ENCODE assay signal across 11 cellular contexts in the genomic region with DNA sequence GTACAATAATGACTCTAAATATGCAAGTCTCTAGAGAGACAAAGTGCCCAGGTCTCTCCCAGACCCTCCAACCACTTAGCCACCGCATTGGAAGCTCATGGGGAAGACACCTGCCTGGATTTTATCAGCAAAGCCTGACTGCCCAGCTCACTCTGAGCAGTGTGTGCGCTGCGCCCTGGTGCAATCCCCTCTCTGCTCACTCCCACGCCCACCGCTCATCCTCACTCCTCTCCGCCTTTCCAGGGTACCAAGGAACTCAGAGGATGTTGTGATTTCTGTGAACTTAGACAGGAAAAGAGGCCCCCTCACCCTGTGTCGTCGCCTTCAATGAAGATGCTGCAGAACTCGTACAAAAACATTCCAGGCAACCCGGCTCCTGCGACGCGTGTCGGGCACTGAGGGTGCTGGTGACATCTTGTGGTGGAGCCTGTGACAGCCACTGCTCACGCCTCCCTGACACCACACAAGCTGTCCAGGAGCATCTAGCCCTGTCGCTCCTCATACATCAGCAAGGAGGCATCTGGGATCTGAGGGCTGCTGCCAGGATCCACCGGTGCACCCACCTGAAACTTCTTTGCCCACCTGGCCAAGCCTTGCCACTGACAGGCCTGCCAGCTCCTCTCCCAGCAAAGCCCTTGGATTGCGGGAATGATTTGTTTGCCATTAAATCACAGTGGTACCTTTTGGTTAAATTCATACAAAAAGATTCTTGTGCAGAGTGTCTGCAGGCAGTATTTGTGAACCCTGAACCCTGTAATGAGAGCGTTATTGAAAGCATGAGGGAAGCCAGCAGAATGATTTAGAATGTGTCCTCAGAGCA.
A peak's percentile ranks its signal among the peaks of the same experiment; 100 is the strongest.
DNase-seq lines count a peak whose midpoint lies in the region; TF ChIP-seq lines count a peak whose summit lies in the region.
"Had no signal": no experiment of that assay in that cellular context is flagged by ENCODE, and none has a peak within 500 bp of the region (broad histone marks: within the 10 kb centered on the region; RNA-seq: fewer than 3 reads in every experiment).

No MANE protein-coding gene starts in this region.

- CTCF ChIA-PET in A673 (lab: Charles Lee), result interaction anchor here (0.5 kb wide), 1 partner anchor 58 kb away, joined by 4 read pairs; no protein-coding TSS in a partner anchor
- CTCF ChIA-PET in OCI-LY7 (lab: Charles Lee; ENCODE audit: unreplicated experiment), result no interaction called here

- no peaks in the 10 kb centered on the region for H3K4me1 Mint-ChIP-seq in activated naive CD8-positive, alpha-beta T cell treated with anti-CD3 and anti-CD28 coated beads for 36 hours
- H3K4me1 Mint-ChIP-seq: IgD-negative memory B cell had no signal

- no peak overlapping the region for H3K4me2 ChIP-seq in OCI-LY7 (ENCODE audit: low read length)

- H3K9me2 ChIP-seq in OCI-LY7 (ENCODE audit: insufficient read depth, low read length), result no peaks in the 10 kb centered on the region

- H3K27ac ChIP-seq in A673 (ENCODE audit: low read depth, low read length, poor library complexity, severe bottlenecking) (no peak overlapping the region), OCI-LY7 (ENCODE audit: low read depth, low read length, poor library complexity, severe bottlenecking) (no peak overlapping the region), esophagus muscularis mucosa (replicated peaks in 1 of 4) (no peak overlapping the region)
- H3K27ac ChIP-seq: gastroesophageal sphincter had no signal

- H4K20me1 ChIP-seq in OCI-LY7 (ENCODE audit: insufficient read depth, low read length), result no peaks in the 10 kb centered on the region

- H3K9me3 ChIP-seq in A673 (ENCODE audit: low read depth, low read length, poor library complexity, severe bottlenecking) (no peaks in the 10 kb centered on the region), OCI-LY7 (ENCODE audit: low read length) (no peaks in the 10 kb centered on the region), esophagus muscularis mucosa (no peaks in the 10 kb centered on the region)
- H3K9me3 ChIP-seq: gastroesophageal sphincter had no signal

- no peak overlapping the region for H3K27ac Mint-ChIP-seq in activated naive CD8-positive, alpha-beta T cell treated with anti-CD3 and anti-CD28 coated beads for 36 hours
- H3K27ac Mint-ChIP-seq: IgD-negative memory B cell had no signal

- peak; percentile 63 for TF ChIP-seq CTCF in A673 (conservative IDR thresholded peaks at IDR 0.05; ENCODE audit: low read depth, low read length)
- TF ChIP-seq CTCF in GM12865 (IDR thresholded peaks at IDR 0.05; ENCODE audit: insufficient read depth, low read depth, low read length, missing control alignments), result peak; percentile 16
- peak; percentile 59 for TF ChIP-seq CTCF in OCI-LY7 (conservative IDR thresholded peaks at IDR 0.05; ENCODE audit: low read length)
- no peak for TF ChIP-seq CTCF in esophagus muscularis mucosa (IDR thresholded peaks at IDR 0.05)

- no peaks in the 10 kb centered on the region for H3K9me3 Mint-ChIP-seq in activated naive CD8-positive, alpha-beta T cell treated with anti-CD3 and anti-CD28 coated beads for 36 hours

- H3K4me3 Mint-ChIP-seq in activated naive CD8-positive, alpha-beta T cell treated with anti-CD3 and anti-CD28 coated beads for 36 hours, result no peak overlapping the region
- H3K4me3 Mint-ChIP-seq: IgD-negative memory B cell had no signal

- no peak for TF ChIP-seq POLR2A in esophagus muscularis mucosa (IDR thresholded peaks at IDR 0.05; ENCODE audit: low read depth)

- 51% methylated on average over 19 of the region's 19 CpGs for whole genome bisulfite sequencing in esophagus muscularis mucosa

- no peaks in the 10 kb centered on the region for H3K79me2 ChIP-seq in OCI-LY7 (ENCODE audit: insufficient read depth, low read depth, low read length)

- no peaks in the 10 kb centered on the region for H3K27me3 ChIP-seq in A673 (replicated peaks; ENCODE audit: insufficient read depth, low read depth, low read length, poor library complexity)
- peaks cover 0 to 6% (median 0%) of the 10 kb centered on the region in 4 donors for H3K27me3 ChIP-seq in esophagus muscularis mucosa
- H3K27me3 ChIP-seq: gastroesophageal sphincter had no signal

- no peak for TF ChIP-seq EP300 in esophagus muscularis mucosa (IDR thresholded peaks at IDR 0.05)

- H3K27me3 Mint-ChIP-seq in activated naive CD8-positive, alpha-beta T cell treated with anti-CD3 and anti-CD28 coated beads for 36 hours, result peaks cover 10% of the 10 kb centered on the region

- H3K4me1 ChIP-seq in A673 (ENCODE audit: insufficient read depth, low read length, poor library complexity, severe bottlenecking), result no peaks in the 10 kb centered on the region
- H3K4me1 ChIP-seq in OCI-LY7 (ENCODE audit: insufficient read depth, low read length, poor library complexity, severe bottlenecking), result peaks cover 10% of the 10 kb centered on the region
- H3K4me1 ChIP-seq in esophagus muscularis mucosa, result no peaks in the 10 kb centered on the region
- H3K4me1 ChIP-seq: gastroesophageal sphincter had no signal

- DNase-seq in A673 (ENCODE audit: low spot score), result peak; percentile 54
- DNase-seq in GM12865 (ENCODE audit: low read depth), result peak; percentile 18
- DNase-seq in OCI-LY7 (ENCODE audit: low spot score), result peak; percentile 8
- peak; percentile 64 for DNase-seq in iPS-NIHi7 (ENCODE audit: extremely low spot score)
- DNase-seq in central memory CD4-positive, alpha-beta T cell, result no peak
- no peak for DNase-seq in activated naive CD8-positive, alpha-beta T cell treated with anti-CD3 and anti-CD28 coated beads for 36 hours
- DNase-seq in activated CD4-positive, CD25-positive, alpha-beta regulatory T cell (lab: John Stamatoyannopoulos, UW), result no peak
- DNase-seq in esophagus muscularis mucosa (ENCODE audit: extremely low spot score), result no peak
- DNase-seq: stimulated activated CD4-positive, alpha-beta T cell treated with anti-CD3 and anti-CD28 coated beads, Interleukin-4, amount 100 ng/mL, for 24 hours had no signal

- BruUV-seq in A673 (replicated peaks; lab: Mats Ljungman, UMichigan) (no TSS peak), OCI-LY7 (replicated peaks; lab: Mats Ljungman, UMichigan) (no TSS peak)

- no peak overlapping the region for H2AFZ ChIP-seq in OCI-LY7 (ENCODE audit: low read length)

- POLR2A ChIA-PET in A673 (lab: Charles Lee; ENCODE audit: low non-redundant PET), result no interaction called here
- POLR2A ChIA-PET in OCI-LY7 (lab: Charles Lee), result no interaction called here

- no peaks in the 10 kb centered on the region for H3K36me3 ChIP-seq in A673 (ENCODE audit: insufficient read depth, low read length, poor library complexity, severe bottlenecking)
- H3K36me3 ChIP-seq in OCI-LY7 (ENCODE audit: insufficient read depth, low read length), result no peaks in the 10 kb centered on the region
- H3K36me3 ChIP-seq in esophagus muscularis mucosa, result no peaks in the 10 kb centered on the region
- H3K36me3 ChIP-seq: gastroesophageal sphincter had no signal

- H3K4me3 ChIP-seq in A673 (ENCODE audit: low read depth, low read length, poor library complexity, severe bottlenecking) (no peak overlapping the region), GM12865 (ENCODE audit: low read depth, low read length) (no peak overlapping the region), OCI-LY7 (ENCODE audit: low read depth, low read length, poor library complexity, severe bottlenecking) (no peak overlapping the region), esophagus muscularis mucosa (no peak overlapping the region)
- H3K4me3 ChIP-seq: gastroesophageal sphincter had no signal

- H3K36me3 Mint-ChIP-seq in activated naive CD8-positive, alpha-beta T cell treated with anti-CD3 and anti-CD28 coated beads for 36 hours, result no peaks in the 10 kb centered on the region
- H3K36me3 Mint-ChIP-seq: IgD-negative memory B cell had no signal

- intact Hi-C loops in A673 (cut with micrococcal nuclease; ENCODE audit: unreplicated experiment), result no loop called here
- intact Hi-C loops in OCI-LY7 (cut with micrococcal nuclease; ENCODE audit: unreplicated experiment), result no loop called here
- intact Hi-C loops in esophagus muscularis mucosa (cut with DNase I), result no loop called here

Comparison
In these comparisons a context has a peak if more than half of its experiments do, and no peak if none do; other contexts are left out.
1. DNase-seq: peak in A673 (single experiment), GM12865 (single experiment), OCI-LY7 (single experiment) and iPS-NIHi7 (single experiment); none in central memory CD4-positive, alpha-beta T cell (single experiment), activated naive CD8-positive, alpha-beta T cell treated with anti-CD3 and anti-CD28 coated beads for 36 hours (single experiment), activated CD4-positive, CD25-positive, alpha-beta regulatory T cell (0 of 4) and esophagus muscularis mucosa (single experiment).
2. CTCF ChIP-seq: peak in A673 (single experiment), GM12865 (single experiment) and OCI-LY7 (single experiment); none in esophagus muscularis mucosa (0 of 3).